In the genomic region with DNA sequence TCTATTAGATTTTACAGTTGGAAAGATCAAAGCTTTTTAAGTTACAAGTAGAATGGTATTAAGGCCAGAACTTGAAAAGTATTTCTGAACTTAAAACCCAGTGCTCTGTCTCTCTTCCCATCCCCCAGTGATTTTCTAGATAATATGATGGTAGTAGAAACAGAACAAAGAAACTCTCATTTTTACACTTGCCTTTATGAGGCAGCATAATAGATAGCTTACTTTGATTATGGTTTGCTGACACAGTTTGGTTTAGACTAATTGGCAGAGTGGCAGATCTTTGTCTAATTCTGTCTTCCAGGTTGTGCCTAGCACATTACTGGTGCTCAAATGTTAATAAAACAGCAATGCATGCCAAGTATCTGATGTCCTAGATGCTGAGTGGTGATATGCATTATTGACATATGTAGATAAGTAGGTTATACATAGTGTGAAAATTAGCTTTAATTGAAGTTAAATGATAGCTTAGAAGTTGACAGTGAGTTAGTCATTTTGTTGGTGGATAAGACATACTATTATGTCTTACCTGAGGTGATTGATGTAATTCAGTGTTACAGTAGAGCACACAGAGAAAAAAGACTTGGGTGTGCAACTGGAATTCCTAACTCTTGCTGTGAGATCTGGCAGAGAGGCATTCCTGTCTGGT, we compare ENCODE assay signal across 17 cellular contexts.
"Had no signal": no experiment of that assay in that cellular context is flagged by ENCODE, and none has a peak within 500 bp of the region (broad histone marks: within the 10 kb centered on the region; RNA-seq: fewer than 3 reads in every experiment).

No MANE protein-coding gene starts in this region.

- H3K9ac ChIP-seq: neural progenitor cell had no signal

- DNase-seq: activated CD4-positive, alpha-beta T cell treated with anti-CD3 and anti-CD28 coated beads for 1 hour; activated CD4-positive, alpha-beta T cell treated with anti-CD3 and anti-CD28 coated beads, Interleukin-2, amount 50 U/mL, for 1 hour; activated CD8-positive, alpha-beta T cell treated with anti-CD3 and anti-CD28 coated beads, Interleukin-2, amount 10 ng/mL, durations not matched to agents 7 days and 5 days; activated gamma-delta T cell; activated naive CD4-positive, alpha-beta T cell treated with anti-CD3 and anti-CD28 coated beads, Interleukin-2, amount 50 U/mL, for 16 hours; activated naive CD8-positive, alpha-beta T cell treated with anti-CD3 and anti-CD28 coated beads, Interleukin-2, amount 50 U/mL, for 24 hours; body of pancreas; foreskin fibroblast; immature natural killer cell; naive thymus-derived CD4-positive, alpha-beta T cell; small intestine; stimulated activated CD4-positive, alpha-beta T cell treated with anti-CD3 and anti-CD28 coated beads, Interleukin-2, amount 100 ng/mL, for 24 hours; stimulated activated CD8-positive, alpha-beta memory T cell treated with anti-CD3 and anti-CD28 coated beads, Interleukin-4, amount 100 ng/mL, for 48 hours; stimulated activated naive B cell treated with anti-CD40 and anti-IgM and Interleukin-4, amounts not matched to agents 10 μg/mL and 1 μg/mL and 100 μg/mL, for 72 hours; transverse colon had no signal

- H3K36me3 ChIP-seq: neural progenitor cell, transverse colon had no signal

- H3K27ac ChIP-seq: body of pancreas, neural progenitor cell, transverse colon had no signal

- H3K4me3 ChIP-seq: body of pancreas, lung, neural progenitor cell, transverse colon had no signal

- H3K27me3 ChIP-seq: body of pancreas, transverse colon had no signal

- H3K4me2 ChIP-seq: neural progenitor cell had no signal

- H3K9me3 ChIP-seq: body of pancreas, transverse colon had no signal
